Comparison of ENCODE assay signal across 15 cellular contexts in the genomic region with DNA sequence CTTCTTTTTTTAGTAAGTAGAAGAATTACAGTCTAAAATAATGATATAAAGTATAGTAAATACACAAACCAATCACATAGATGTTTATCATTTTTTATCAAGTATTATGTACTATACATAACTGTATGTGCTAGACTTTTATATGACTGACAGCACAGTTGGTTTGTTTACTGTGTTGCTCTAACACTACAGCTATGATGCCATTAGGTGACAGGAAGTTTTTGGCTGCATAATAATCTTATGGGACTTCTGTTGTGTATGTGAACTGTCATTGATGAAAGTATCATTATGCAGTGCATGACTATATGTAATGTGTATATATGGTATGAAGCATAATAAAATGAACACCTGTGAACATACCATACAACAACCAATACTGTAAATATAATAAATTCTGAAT.
DNase-seq lines count a peak whose midpoint lies in the region; ATAC-seq, FAIRE-seq and TF ChIP-seq lines count a peak whose summit lies in the region.
"Had no signal": no experiment of that assay in that cellular context is flagged by ENCODE, and none has a peak within 500 bp of the region (broad histone marks: within the 10 kb centered on the region; RNA-seq: fewer than 3 reads in every experiment).

No MANE protein-coding gene starts in this region.

- peaks cover 28% of the 10 kb centered on the region for H3K4me1 Mint-ChIP-seq in activated T-helper 17 cell treated with anti-CD3 and anti-CD28 coated beads, Interleukin-2, amount 50 U/mL, for 72 hours
- H3K4me1 Mint-ChIP-seq in effector memory CD8-positive, alpha-beta T cell (ENCODE audit: low read depth in 2 of 2) = peaks cover 29 to 49% of the 10 kb centered on the region in 2 donors
- H3K4me1 Mint-ChIP-seq in stimulated activated naive B cell treated with anti-CD40 and anti-IgM and Interleukin-4, amounts not matched to agents 10 μg/mL and 1 μg/mL and 100 μg/mL, for 72 hours = peaks cover 31 to 53% of the 10 kb centered on the region in 2 donors

- FAIRE-seq in GM18507 (lab: Jason Lieb, UNC) = peak; percentile 12
- FAIRE-seq: H1 had no signal

- peak; percentile 72 for ATAC-seq in activated T-helper 17 cell treated with anti-CD3 and anti-CD28 coated beads, Interleukin-2, amount 50 U/mL, for 72 hours (replicated peaks)
- peak; percentile 33 for ATAC-seq in effector memory CD8-positive, alpha-beta T cell (replicated peaks)
- ATAC-seq in stimulated activated naive B cell treated with anti-CD40 and anti-IgM and Interleukin-4, amounts not matched to agents 10 μg/mL and 1 μg/mL and 100 μg/mL, for 72 hours (replicated peaks) = no peak

- H3K27ac ChIP-seq in sigmoid colon = no peak overlapping the region
- H3K27ac ChIP-seq: GM23248 had no signal

- H3K4me3 ChIP-seq in sigmoid colon = no peak overlapping the region
- no peak overlapping the region for H3K4me3 ChIP-seq in BE2C (ENCODE audit: low read depth, low read length)
- H3K4me3 ChIP-seq: GM23248 had no signal

- H3K4me3 Mint-ChIP-seq in activated T-helper 17 cell treated with anti-CD3 and anti-CD28 coated beads, Interleukin-2, amount 50 U/mL, for 72 hours = no peak overlapping the region
- peak overlapping the region in 1 of 2 donors; percentile 37 for H3K4me3 Mint-ChIP-seq in effector memory CD8-positive, alpha-beta T cell
- no peak overlapping the region for H3K4me3 Mint-ChIP-seq in stimulated activated naive B cell treated with anti-CD40 and anti-IgM and Interleukin-4, amounts not matched to agents 10 μg/mL and 1 μg/mL and 100 μg/mL, for 72 hours

- intact Hi-C loops in sigmoid colon (cut with DNase I) = no loop called here

- TF ChIP-seq CTCF in sigmoid colon (IDR thresholded peaks at IDR 0.05) (no peak), BE2C (IDR thresholded peaks at IDR 0.05; ENCODE audit: low read depth, low read length) (no peak)

- H3K27me3 ChIP-seq in sigmoid colon (no peaks in the 10 kb centered on the region), BE2C (no peaks in the 10 kb centered on the region)

- H3K4me1 ChIP-seq in sigmoid colon (peaks cover 0 to 37% (median 10%) of the 10 kb centered on the region in 4 donors), BE2C (no peaks in the 10 kb centered on the region)

- H3K36me3 ChIP-seq in sigmoid colon = no peaks in the 10 kb centered on the region
- no peaks in the 10 kb centered on the region for H3K36me3 ChIP-seq in BE2C

- TF ChIP-seq EP300 in sigmoid colon (IDR thresholded peaks at IDR 0.05) = no peak

- no peak for TF ChIP-seq POLR2A in sigmoid colon (IDR thresholded peaks at IDR 0.05)

- no peaks in the 10 kb centered on the region for H3K9me3 ChIP-seq in sigmoid colon
- H3K9me3 ChIP-seq in BE2C = no peaks in the 10 kb centered on the region

- DNase-seq in GM18507 (ENCODE audit: extremely low spot score, insufficient read length, low read depth) (no peak), sigmoid colon (no peak), BE2C (no peak)
- no peak for DNase-seq in effector memory CD8-positive, alpha-beta T cell
- DNase-seq in stimulated activated naive B cell treated with anti-CD40 and anti-IgM and Interleukin-4, amounts not matched to agents 10 μg/mL and 1 μg/mL and 100 μg/mL, for 72 hours = no peak
- DNase-seq: C1 segment of cervical spinal cord; Calu3; CD4-positive, alpha-beta memory T cell; COR-L47; DND-41; GM23248; H7; HCEC 1CT had no signal

- H3K27ac Mint-ChIP-seq in activated T-helper 17 cell treated with anti-CD3 and anti-CD28 coated beads, Interleukin-2, amount 50 U/mL, for 72 hours = no peak overlapping the region
- no peak overlapping the region for H3K27ac Mint-ChIP-seq in effector memory CD8-positive, alpha-beta T cell
- no peak overlapping the region for H3K27ac Mint-ChIP-seq in stimulated activated naive B cell treated with anti-CD40 and anti-IgM and Interleukin-4, amounts not matched to agents 10 μg/mL and 1 μg/mL and 100 μg/mL, for 72 hours

- H3K27me3 Mint-ChIP-seq in activated T-helper 17 cell treated with anti-CD3 and anti-CD28 coated beads, Interleukin-2, amount 50 U/mL, for 72 hours = no peaks in the 10 kb centered on the region
- H3K27me3 Mint-ChIP-seq in effector memory CD8-positive, alpha-beta T cell = no peaks in the 10 kb centered on the region
- no peaks in the 10 kb centered on the region for H3K27me3 Mint-ChIP-seq in stimulated activated naive B cell treated with anti-CD40 and anti-IgM and Interleukin-4, amounts not matched to agents 10 μg/mL and 1 μg/mL and 100 μg/mL, for 72 hours
- H3K27me3 Mint-ChIP-seq: CD4-positive, alpha-beta memory T cell had no signal

- H3K36me3 Mint-ChIP-seq in activated T-helper 17 cell treated with anti-CD3 and anti-CD28 coated beads, Interleukin-2, amount 50 U/mL, for 72 hours (ENCODE audit: low read depth) = peaks cover 9% of the 10 kb centered on the region
- no peaks in the 10 kb centered on the region for H3K36me3 Mint-ChIP-seq in effector memory CD8-positive, alpha-beta T cell (ENCODE audit: insufficient read depth)
- peaks cover 10 to 12% of the 10 kb centered on the region in 2 donors for H3K36me3 Mint-ChIP-seq in stimulated activated naive B cell treated with anti-CD40 and anti-IgM and Interleukin-4, amounts not matched to agents 10 μg/mL and 1 μg/mL and 100 μg/mL, for 72 hours

- H3K9me3 Mint-ChIP-seq in activated T-helper 17 cell treated with anti-CD3 and anti-CD28 coated beads, Interleukin-2, amount 50 U/mL, for 72 hours = no peaks in the 10 kb centered on the region
- no peaks in the 10 kb centered on the region for H3K9me3 Mint-ChIP-seq in effector memory CD8-positive, alpha-beta T cell
- H3K9me3 Mint-ChIP-seq in stimulated activated naive B cell treated with anti-CD40 and anti-IgM and Interleukin-4, amounts not matched to agents 10 μg/mL and 1 μg/mL and 100 μg/mL, for 72 hours = peaks cover 0 to 2% of the 10 kb centered on the region in 2 donors
- H3K9me3 Mint-ChIP-seq: CD4-positive, alpha-beta memory T cell had no signal

Comparison
In these comparisons a context has a peak if more than half of its experiments do, and no peak if none do; other contexts are left out.
1. ATAC-seq: peak in activated T-helper 17 cell treated with anti-CD3 and anti-CD28 coated beads, Interleukin-2, amount 50 U/mL, for 72 hours (single experiment) and effector memory CD8-positive, alpha-beta T cell (single experiment); none in stimulated activated naive B cell treated with anti-CD40 and anti-IgM and Interleukin-4, amounts not matched to agents 10 μg/mL and 1 μg/mL and 100 μg/mL, for 72 hours (0 of 2).